Comparison of ENCODE assay signal across 10 cellular contexts in genomic region chr5:141485305-141486055, GRCh38. TPM values are rescaled to one million over a fixed set of nuclear protein-coding genes. Genes with fewer than 3 reads are reported as not detected.
DNase-seq lines count a peak whose midpoint lies in the region; ATAC-seq and TF ChIP-seq lines count a peak whose summit lies in the region.
"Had no signal": no experiment of that assay in that cellular context is flagged by ENCODE, and none has a peak within 500 bp of the region (broad histone marks: within the 10 kb centered on the region; RNA-seq: fewer than 3 reads in every experiment).

No MANE protein-coding gene starts in this region.

- H3K4me1 Mint-ChIP-seq in H9: peaks cover 39 to 43% of the 10 kb centered on the region in 2 experiments
- H3K4me1 Mint-ChIP-seq in activated CD4-positive, alpha-beta memory T cell treated with anti-CD3 and anti-CD28 coated beads for 36 hours (ENCODE audit: low read depth): peaks cover 10% of the 10 kb centered on the region
- H3K4me1 Mint-ChIP-seq: activated CD4-positive, alpha-beta memory T cell treated with anti-CD3 and anti-CD28 coated beads, Interleukin-2, amount 10 ng/mL, durations not matched to agents 7 days and 5 days had no signal

- H3K36me3 Mint-ChIP-seq in H9 (ENCODE audit: insufficient read depth in 1 of 3, low read depth in 3 of 3): peaks cover 7 to 16% (median 13%) of the 10 kb centered on the region in 3 experiments; a peak in 5 of 7 replicates
- no peaks in the 10 kb centered on the region for H3K36me3 Mint-ChIP-seq in activated CD4-positive, alpha-beta memory T cell treated with anti-CD3 and anti-CD28 coated beads for 36 hours

- H4K20me1 ChIP-seq in H9 (ENCODE audit: control insufficient read depth, insufficient read depth, insufficient read length): no peaks in the 10 kb centered on the region

- H2BK5ac ChIP-seq in H9 (ENCODE audit: insufficient read length, low read length): no peak overlapping the region
- no peak overlapping the region for H2BK5ac ChIP-seq in mesendoderm (ENCODE audit: low read length)

- H2AK5ac ChIP-seq in H9 (ENCODE audit: insufficient read length, low read length) (no peak overlapping the region), mesendoderm (ENCODE audit: low read length) (no peak overlapping the region)

- no peak overlapping the region for H4K91ac ChIP-seq in H9 (ENCODE audit: insufficient read length, low read depth, low read length)

- H3K9me3 ChIP-seq in H9 (ENCODE audit: control insufficient read depth, low read depth, low read length) (no peaks in the 10 kb centered on the region), colonic mucosa (no peaks in the 10 kb centered on the region)

- peaks cover 8% of the 10 kb centered on the region; the same call in 1 of the 2 replicates for H3K27me3 ChIP-seq in H9 (ENCODE audit: insufficient read depth, low read length)
- H3K27me3 ChIP-seq in colonic mucosa: peaks cover 8% of the 10 kb centered on the region
- H3K27me3 ChIP-seq in mesendoderm (ENCODE audit: insufficient read depth, low read length, poor library complexity): no peaks in the 10 kb centered on the region

- H2BK12ac ChIP-seq in H9 (ENCODE audit: insufficient read length, low read depth, low read length): no peak overlapping the region

- peak overlapping the region; percentile 17 for H3K9ac ChIP-seq in H9 (ENCODE audit: extremely low read depth, insufficient read length, low read length)
- no peak overlapping the region for H3K9ac ChIP-seq in colonic mucosa (ENCODE audit: low read depth in 2 of 2, low read length in 2 of 2)
- H3K9ac ChIP-seq in mesendoderm (ENCODE audit: low read length): peak overlapping the region; percentile 73

- H3K4me2 ChIP-seq in H9 (ENCODE audit: insufficient read depth, insufficient read length, low read length) (peak overlapping the region; percentile 91), mesendoderm (ENCODE audit: low read length) (peak overlapping the region; percentile 96)

- no peak overlapping the region for H2AFZ ChIP-seq in H9 (ENCODE audit: low read length)

- no CpG with 5 or more reads among the region's 39 CpGs for WGBS in H9 (ENCODE audit: extremely low coverage, insufficient read length, low lambda C conversion rate)
- no CpG with 5 or more reads among the region's 39 CpGs for WGBS in mesendoderm (ENCODE audit: extremely low coverage, insufficient coverage, low lambda C conversion rate)

- H3K23me2 ChIP-seq in H9 (ENCODE audit: insufficient read length, low read depth, low read length, poor library complexity, severe bottlenecking): peaks cover 8% of the 10 kb centered on the region

- H3K9me3 Mint-ChIP-seq in H9: no peaks in the 10 kb centered on the region
- no peaks in the 10 kb centered on the region for H3K9me3 Mint-ChIP-seq in activated CD4-positive, alpha-beta memory T cell treated with anti-CD3 and anti-CD28 coated beads for 36 hours
- H3K9me3 Mint-ChIP-seq: activated CD4-positive, alpha-beta memory T cell treated with anti-CD3 and anti-CD28 coated beads, Interleukin-2, amount 10 ng/mL, durations not matched to agents 7 days and 5 days had no signal

- CTCF ChIA-PET in AG04449 (lab: Yijun Ruan, JAX): interaction anchor here (0.6 to 37.5 kb wide), 10 partner anchors 9 to 75 kb away, joined by 3 to 856 read pairs (median 3); partner anchors contain the start of genes PCDHGA12 and PCDHGC3
- CTCF ChIA-PET in activated CD4-positive, alpha-beta memory T cell treated with anti-CD3 and anti-CD28 coated beads for 36 hours (lab: Charles Lee): interaction anchor here (0.9 to 1.6 kb wide), 4 partner anchors 9 to 41 kb away, joined by 3 to 6 read pairs (median 4); partner anchors contain the start of gene PCDHGC3

- TF ChIP-seq CTCF in AG04449 (IDR thresholded peaks at IDR 0.05; ENCODE audit: insufficient read depth, low read length, missing control alignments) (no peak), H9 (conservative IDR thresholded peaks at IDR 0.05) (no peak), colonic mucosa (IDR thresholded peaks at IDR 0.05) (no peak)

- H2BK20ac ChIP-seq in H9 (ENCODE audit: low read depth, low read length, poor library complexity, severe bottlenecking): no peak overlapping the region

- H3K27ac Mint-ChIP-seq in H9: no peak overlapping the region
- no peak overlapping the region for H3K27ac Mint-ChIP-seq in activated CD4-positive, alpha-beta memory T cell treated with anti-CD3 and anti-CD28 coated beads for 36 hours
- H3K27ac Mint-ChIP-seq: activated CD4-positive, alpha-beta memory T cell treated with anti-CD3 and anti-CD28 coated beads, Interleukin-2, amount 10 ng/mL, durations not matched to agents 7 days and 5 days had no signal

- H2BK120ac ChIP-seq in H9 (ENCODE audit: low read depth, low read length, poor library complexity, severe bottlenecking) (no peak overlapping the region), mesendoderm (ENCODE audit: low read depth, low read length) (no peak overlapping the region)

- POLR2A ChIA-PET in AG04449 (lab: Yijun Ruan, JAX): interaction anchor here (1.0 to 1.2 kb wide), 3 partner anchors 9 to 28 kb away, joined by 3 read pairs; no protein-coding TSS in a partner anchor
- POLR2A ChIA-PET in activated CD4-positive, alpha-beta memory T cell treated with anti-CD3 and anti-CD28 coated beads for 36 hours (lab: Charles Lee): interaction anchor here (1.0 kb wide), 1 partner anchor 10 kb away, joined by 4 read pairs; the partner anchor contains the start of gene PCDHGC3

- no peak overlapping the region for H2BK15ac ChIP-seq in H9 (ENCODE audit: low read depth, low read length)
- H2BK15ac ChIP-seq in mesendoderm (replicated peaks; ENCODE audit: low read depth): no peak overlapping the region

- H3K4me3 ChIP-seq in AG04449 (ENCODE audit: low read depth, low read length) (peak overlapping the region; percentile 36), colonic mucosa (peak overlapping the region; percentile 32), mesendoderm (ENCODE audit: low read length) (peak overlapping the region; percentile 36)

- DNase-seq in AG04449 (ENCODE audit: low read depth, low spot score) (no peak), H9 (no peak), colonic mucosa (no peak), mesendoderm (no peak), SW 1271 (lab: John Stamatoyannopoulos, UW) (no peak), NCI-H1417 treated with DMSO at 0.1 percent for 48 hours (lab: John Stamatoyannopoulos, UW) (no peak)
- no peak for DNase-seq in activated CD4-positive, alpha-beta memory T cell treated with anti-CD3 and anti-CD28 coated beads for 36 hours
- DNase-seq: activated CD4-positive, alpha-beta memory T cell treated with anti-CD3 and anti-CD28 coated beads, Interleukin-2, amount 10 ng/mL, durations not matched to agents 7 days and 5 days had no signal

- H3K18ac ChIP-seq in H9 (ENCODE audit: insufficient read length, low read depth, low read length) (no peak overlapping the region), mesendoderm (ENCODE audit: low read length) (no peak overlapping the region)

- H3K36me3 ChIP-seq in colonic mucosa (no peaks in the 10 kb centered on the region), mesendoderm (ENCODE audit: control insufficient read depth, insufficient read depth, low read length) (no peaks in the 10 kb centered on the region)

- H3K27ac ChIP-seq in H9 (ENCODE audit: insufficient read length, low read depth, low read length) (no peak overlapping the region), colonic mucosa (no peak overlapping the region), mesendoderm (ENCODE audit: low read depth, low read length) (no peak overlapping the region)
- H3K27ac ChIP-seq: epithelial cell of prostate had no signal

- no peak overlapping the region for H3T11ph ChIP-seq in H9 (ENCODE audit: low read length)

- intact Hi-C loops in colonic mucosa (cut with DNase I): no loop called here
- intact Hi-C loops in activated CD4-positive, alpha-beta memory T cell treated with anti-CD3 and anti-CD28 coated beads for 36 hours (cut with micrococcal nuclease): no loop called here

- H3K27me3 Mint-ChIP-seq in H9 (ENCODE audit: low read depth): peaks cover 23% of the 10 kb centered on the region
- peaks cover 75% of the 10 kb centered on the region for H3K27me3 Mint-ChIP-seq in activated CD4-positive, alpha-beta memory T cell treated with anti-CD3 and anti-CD28 coated beads for 36 hours

- H3K4ac ChIP-seq in H9 (ENCODE audit: low read depth, low read length): no peak overlapping the region
- no peak overlapping the region for H3K4ac ChIP-seq in mesendoderm (ENCODE audit: low read depth, low read length)

- H3K14ac ChIP-seq in H9 (ENCODE audit: insufficient read depth, low read length): no peak overlapping the region

- H4K8ac ChIP-seq in H9 (replicated peaks; ENCODE audit: insufficient read length, low read depth, low read length): no peak overlapping the region
- H4K8ac ChIP-seq in mesendoderm (ENCODE audit: low read depth, low read length): no peak overlapping the region

- peak overlapping the region; percentile 76 to 88 for H3K4me3 Mint-ChIP-seq in H9
- no peak overlapping the region for H3K4me3 Mint-ChIP-seq in activated CD4-positive, alpha-beta memory T cell treated with anti-CD3 and anti-CD28 coated beads for 36 hours
- H3K4me3 Mint-ChIP-seq: activated CD4-positive, alpha-beta memory T cell treated with anti-CD3 and anti-CD28 coated beads, Interleukin-2, amount 10 ng/mL, durations not matched to agents 7 days and 5 days had no signal

- no peak overlapping the region for H4K5ac ChIP-seq in H9 (ENCODE audit: insufficient read length, low read depth, low read length)
- H4K5ac ChIP-seq in mesendoderm (ENCODE audit: low read length): no peak overlapping the region

- H3K56ac ChIP-seq in H9 (ENCODE audit: insufficient read length, low read depth, low read length) (no peak overlapping the region), mesendoderm (ENCODE audit: low read length) (peak overlapping the region; percentile 84)

- H3K23ac ChIP-seq in H9 (ENCODE audit: insufficient read length, low read depth, low read length) (no peak overlapping the region), mesendoderm (ENCODE audit: low read length) (no peak overlapping the region)

- no peak for ATAC-seq in GM21526 (IDR thresholded peaks at IDR 0.05; ENCODE audit: low FRiP score, unreplicated experiment)

- H3K79me1 ChIP-seq in H9 (ENCODE audit: insufficient read depth, low read depth, low read length, poor library complexity, severe bottlenecking): no peaks in the 10 kb centered on the region
- H3K79me1 ChIP-seq in mesendoderm (ENCODE audit: low read length): peaks cover 1% of the 10 kb centered on the region

- H3K79me2 ChIP-seq in H9 (ENCODE audit: insufficient read depth, low read length) (no peaks in the 10 kb centered on the region; the same call in 1 of the 2 replicates), mesendoderm (ENCODE audit: control insufficient read depth, insufficient read depth, low read length) (no peaks in the 10 kb centered on the region)

- H3K4me1 ChIP-seq in H9 (ENCODE audit: insufficient read depth, low read length): peaks cover 5% of the 10 kb centered on the region; the same call in 1 of the 2 replicates
- H3K4me1 ChIP-seq in colonic mucosa: peaks cover 3% of the 10 kb centered on the region
- H3K4me1 ChIP-seq in mesendoderm (ENCODE audit: control insufficient read depth, low read depth, low read length): peaks cover 15% of the 10 kb centered on the region

RNA-seq across cellular contexts. Expression of gene PCDHGC4, which starts 0.7 kb away (rescaled TPM):
- 4.0 and 4.3 TPM in 2 replicates for total RNA-seq in H9 (2021)
- under 1 TPM; 0.35 to 0.64 TPM for total RNA-seq in colonic mucosa
- 2.0 TPM for polyA plus RNA-seq in mesendoderm (2013, experiment 1 of 2)
- polyA plus RNA-seq in mesendoderm (2013, experiment 2 of 2): 1.8 TPM
- not detected for total RNA-seq in activated CD4-positive, alpha-beta memory T cell treated with anti-CD3 and anti-CD28 coated beads for 36 hours
- total RNA-seq: activated CD4-positive, alpha-beta memory T cell treated with anti-CD3 and anti-CD28 coated beads, Interleukin-2, amount 10 ng/mL, durations not matched to agents 7 days and 5 days had no signal

RNA-seq across cellular contexts. Expression of gene PCDHGC5, which starts 3.4 kb away (rescaled TPM):
- total RNA-seq in H9 (2021) (0.57 and 0.66 TPM in 2 replicates), colonic mucosa (under 1 TPM; 0.32 to 0.64 TPM)
- 0.08 TPM for polyA plus RNA-seq in mesendoderm (2013, experiment 1 of 2)
- 0.11 TPM for polyA plus RNA-seq in mesendoderm (2013, experiment 2 of 2)
- total RNA-seq in activated CD4-positive, alpha-beta memory T cell treated with anti-CD3 and anti-CD28 coated beads for 36 hours: not detected
- total RNA-seq: activated CD4-positive, alpha-beta memory T cell treated with anti-CD3 and anti-CD28 coated beads, Interleukin-2, amount 10 ng/mL, durations not matched to agents 7 days and 5 days had no signal

RNA-seq across cellular contexts. Expression of gene PCDHGC3, which starts 9.7 kb away (rescaled TPM):
- total RNA-seq in H9 (2021) (19.8 and 22.6 TPM in 2 replicates), colonic mucosa (10 to 100 TPM; 13.1 to 22.2 TPM)
- polyA plus RNA-seq in mesendoderm (2013, experiment 1 of 2): 24.0 TPM
- 23.6 TPM for polyA plus RNA-seq in mesendoderm (2013, experiment 2 of 2)
- not detected for total RNA-seq in activated CD4-positive, alpha-beta memory T cell treated with anti-CD3 and anti-CD28 coated beads for 36 hours
- total RNA-seq: activated CD4-positive, alpha-beta memory T cell treated with anti-CD3 and anti-CD28 coated beads, Interleukin-2, amount 10 ng/mL, durations not matched to agents 7 days and 5 days had no signal

RNA-seq across cellular contexts. Expression of gene PCDHGA12, which starts 55.2 kb away (rescaled TPM):
- 1.3 and 1.4 TPM in 2 replicates for total RNA-seq in H9 (2021)
- 1 to 10 TPM; 1.0 to 1.5 TPM for total RNA-seq in colonic mucosa
- 0.08 TPM for polyA plus RNA-seq in mesendoderm (2013, experiment 1 of 2)
- 0.14 TPM for polyA plus RNA-seq in mesendoderm (2013, experiment 2 of 2)
- under 1 TPM in 1 of 2 experiments, not detected in 1; 0.07 TPM for total RNA-seq in activated CD4-positive, alpha-beta memory T cell treated with anti-CD3 and anti-CD28 coated beads for 36 hours
- total RNA-seq: activated CD4-positive, alpha-beta memory T cell treated with anti-CD3 and anti-CD28 coated beads, Interleukin-2, amount 10 ng/mL, durations not matched to agents 7 days and 5 days had no signal

Comparison
In these comparisons a context has a peak if more than half of its experiments do, and no peak if none do; other contexts are left out.
1. H3K9ac ChIP-seq: peak in H9 (single experiment) and mesendoderm (single experiment); none in colonic mucosa (0 of 2).
2. RNA of gene PCDHGC3, which starts 9.7 kb away (total RNA-seq): 13.1 to 22.2 TPM in colonic mucosa and 19.8 to 22.6 TPM in H9; not detected in activated CD4-positive, alpha-beta memory T cell treated with anti-CD3 and anti-CD28 coated beads for 36 hours; every median in the first group is over 10 times any median in the second.
3. Peak in every context shown above with its lines, with median percentiles within 50 percentile points of each other: H3K4me3 ChIP-seq.